Comparison of ENCODE assay signal across 14 cellular contexts in the genomic region with DNA sequence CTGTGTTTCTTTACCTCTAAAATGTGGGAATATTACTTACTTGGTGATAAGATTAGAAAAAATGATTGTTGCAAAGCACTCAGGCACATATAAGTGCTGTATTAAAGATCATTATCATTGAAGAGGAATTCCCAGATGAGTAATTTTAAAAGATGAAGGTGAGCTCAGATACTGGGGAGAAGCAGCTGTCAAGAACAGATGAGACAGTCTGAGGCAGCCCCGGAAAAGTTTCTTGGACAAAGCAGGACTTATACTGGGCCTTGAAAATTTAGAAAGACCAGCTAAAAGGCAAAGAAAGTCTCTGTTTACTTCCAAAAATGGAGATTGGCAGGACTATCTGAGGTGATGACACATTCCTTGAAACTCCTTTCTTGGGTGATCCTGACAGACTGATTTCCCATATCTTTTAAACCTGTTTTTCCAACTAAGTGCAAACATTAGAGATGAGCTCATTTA.
A peak's percentile ranks its signal among the peaks of the same experiment; 100 is the strongest.
DNase-seq lines count a peak whose midpoint lies in the region; ATAC-seq and TF ChIP-seq lines count a peak whose summit lies in the region.
"Had no signal": no experiment of that assay in that cellular context is flagged by ENCODE, and none has a peak within 500 bp of the region (broad histone marks: within the 10 kb centered on the region; RNA-seq: fewer than 3 reads in every experiment).

No MANE protein-coding gene starts in this region.

- ATAC-seq in GM21447 (IDR thresholded peaks at IDR 0.05; ENCODE audit: unreplicated experiment) (peak; percentile 15), body of pancreas (no peak)
- ATAC-seq in stimulated activated memory B cell treated with anti-CD40 and anti-IgM and Interleukin-4, amounts not matched to agents 10 μg/mL and 1 μg/mL and 100 μg/mL, for 72 hours, result no peak
- ATAC-seq: CD8-positive, alpha-beta T cell had no signal

- H3K36me3 Mint-ChIP-seq in stimulated activated memory B cell treated with anti-CD40 and anti-IgM and Interleukin-4, amounts not matched to agents 10 μg/mL and 1 μg/mL and 100 μg/mL, for 72 hours, result no peaks in the 10 kb centered on the region
- no peaks in the 10 kb centered on the region for H3K36me3 Mint-ChIP-seq in activated naive CD4-positive, alpha-beta T cell treated with anti-CD3 and anti-CD28 coated beads for 36 hours (ENCODE audit: low read depth)
- H3K36me3 Mint-ChIP-seq: CD8-positive, alpha-beta T cell; immature natural killer cell had no signal

- H3K27me3 Mint-ChIP-seq in stimulated activated memory B cell treated with anti-CD40 and anti-IgM and Interleukin-4, amounts not matched to agents 10 μg/mL and 1 μg/mL and 100 μg/mL, for 72 hours, result no peaks in the 10 kb centered on the region
- no peaks in the 10 kb centered on the region for H3K27me3 Mint-ChIP-seq in activated naive CD4-positive, alpha-beta T cell treated with anti-CD3 and anti-CD28 coated beads for 36 hours (ENCODE audit: low read depth)

- H3K4me1 Mint-ChIP-seq in stimulated activated memory B cell treated with anti-CD40 and anti-IgM and Interleukin-4, amounts not matched to agents 10 μg/mL and 1 μg/mL and 100 μg/mL, for 72 hours, result peaks cover 41% of the 10 kb centered on the region
- peaks cover 2% of the 10 kb centered on the region for H3K4me1 Mint-ChIP-seq in activated naive CD4-positive, alpha-beta T cell treated with anti-CD3 and anti-CD28 coated beads for 36 hours (ENCODE audit: low read depth)
- H3K4me1 Mint-ChIP-seq: immature natural killer cell had no signal

- no peak overlapping the region for H3K4me3 Mint-ChIP-seq in stimulated activated memory B cell treated with anti-CD40 and anti-IgM and Interleukin-4, amounts not matched to agents 10 μg/mL and 1 μg/mL and 100 μg/mL, for 72 hours
- no peak overlapping the region for H3K4me3 Mint-ChIP-seq in activated naive CD4-positive, alpha-beta T cell treated with anti-CD3 and anti-CD28 coated beads for 36 hours
- H3K4me3 Mint-ChIP-seq: CD8-positive, alpha-beta T cell; immature natural killer cell had no signal

- intact Hi-C loops in esophagus squamous epithelium (cut with DNase I), result no loop called here
- intact Hi-C loops in body of pancreas (cut with DNase I), result no loop called here
- intact Hi-C loops in activated naive CD4-positive, alpha-beta T cell treated with anti-CD3 and anti-CD28 coated beads for 36 hours (cut with micrococcal nuclease), result loop anchor here (5.0 kb wide), 1 partner anchor 131 kb away; no protein-coding TSS in a partner anchor

- CTCF ChIA-PET in activated naive CD4-positive, alpha-beta T cell treated with anti-CD3 and anti-CD28 coated beads for 36 hours (lab: Charles Lee), result no interaction called here

- TF ChIP-seq POLR2A in esophagus squamous epithelium (IDR thresholded peaks at IDR 0.05) (no peak), body of pancreas (IDR thresholded peaks at IDR 0.05) (no peak)

- H3K4me1 ChIP-seq in esophagus squamous epithelium, result peaks cover 0 to 11% (median 7%) of the 10 kb centered on the region in 3 donors
- no peaks in the 10 kb centered on the region for H3K4me1 ChIP-seq in body of pancreas
- H3K4me1 ChIP-seq: colonic mucosa, right atrium auricular region had no signal

- peak overlapping the region in 3 of 4 donors; percentile 42 to 58 (median 46) for H3K27ac ChIP-seq in esophagus squamous epithelium
- H3K27ac ChIP-seq in body of pancreas, result no peak overlapping the region
- H3K27ac ChIP-seq: colonic mucosa, right atrium auricular region had no signal

- H3K4me3 ChIP-seq in esophagus squamous epithelium, result no peak overlapping the region
- H3K4me3 ChIP-seq in body of pancreas, result no peak overlapping the region
- H3K4me3 ChIP-seq: colonic mucosa, right atrium auricular region had no signal

- 45 to 68% methylated on average over 1 of the region's 1 CpG for WGBS in esophagus squamous epithelium, 2 donors
- 21 to 59% methylated on average over 1 of the region's 1 CpG for WGBS in body of pancreas, 2 donors

- no peaks in the 10 kb centered on the region for H3K9me3 Mint-ChIP-seq in stimulated activated memory B cell treated with anti-CD40 and anti-IgM and Interleukin-4, amounts not matched to agents 10 μg/mL and 1 μg/mL and 100 μg/mL, for 72 hours
- H3K9me3 Mint-ChIP-seq in activated naive CD4-positive, alpha-beta T cell treated with anti-CD3 and anti-CD28 coated beads for 36 hours, result no peaks in the 10 kb centered on the region
- H3K9me3 Mint-ChIP-seq: CD8-positive, alpha-beta T cell had no signal

- no peaks in the 10 kb centered on the region for H3K27me3 ChIP-seq in esophagus squamous epithelium
- no peaks in the 10 kb centered on the region for H3K27me3 ChIP-seq in body of pancreas
- H3K27me3 ChIP-seq: colonic mucosa, right atrium auricular region had no signal

- H3K9me3 ChIP-seq in esophagus squamous epithelium (no peaks in the 10 kb centered on the region), body of pancreas (no peaks in the 10 kb centered on the region)
- H3K9me3 ChIP-seq: colonic mucosa, right atrium auricular region had no signal

- DNase-seq in NCI-H226, result peak; percentile 75
- no peak for DNase-seq in esophagus squamous epithelium (lab: John Stamatoyannopoulos, UW)
- DNase-seq in body of pancreas, result no peak
- no peak for DNase-seq in activated effector memory CD4-positive, alpha-beta T cell treated with anti-CD3 and anti-CD28 coated beads, Interleukin-2, amount 50 U/mL, for 16 hours
- no peak for DNase-seq in activated naive CD4-positive, alpha-beta T cell treated with anti-CD3 and anti-CD28 coated beads for 36 hours
- DNase-seq: CD8-positive, alpha-beta T cell; colonic mucosa; immature natural killer cell; MM.1S; NCI-H446; RPMI8226 had no signal

- no peak for TF ChIP-seq CTCF in esophagus squamous epithelium (IDR thresholded peaks at IDR 0.05)
- no peak for TF ChIP-seq CTCF in body of pancreas (IDR thresholded peaks at IDR 0.05)

- H3K27ac Mint-ChIP-seq in stimulated activated memory B cell treated with anti-CD40 and anti-IgM and Interleukin-4, amounts not matched to agents 10 μg/mL and 1 μg/mL and 100 μg/mL, for 72 hours, result peak overlapping the region; percentile 68
- no peak overlapping the region for H3K27ac Mint-ChIP-seq in activated naive CD4-positive, alpha-beta T cell treated with anti-CD3 and anti-CD28 coated beads for 36 hours
- H3K27ac Mint-ChIP-seq: CD8-positive, alpha-beta T cell; immature natural killer cell had no signal

- H3K36me3 ChIP-seq in esophagus squamous epithelium, result no peaks in the 10 kb centered on the region
- H3K36me3 ChIP-seq in body of pancreas (replicated peaks in 1 of 2; ENCODE audit: insufficient read depth in 1 of 2, low read depth in 2 of 2), result no peaks in the 10 kb centered on the region
- H3K36me3 ChIP-seq: colonic mucosa, right atrium auricular region had no signal

Comparison
In these comparisons a context has a peak if more than half of its experiments do, and no peak if none do; other contexts are left out.
1. H3K27ac ChIP-seq: peak in esophagus squamous epithelium (3 of 4); none in body of pancreas (0 of 4).